In the genomic region with DNA sequence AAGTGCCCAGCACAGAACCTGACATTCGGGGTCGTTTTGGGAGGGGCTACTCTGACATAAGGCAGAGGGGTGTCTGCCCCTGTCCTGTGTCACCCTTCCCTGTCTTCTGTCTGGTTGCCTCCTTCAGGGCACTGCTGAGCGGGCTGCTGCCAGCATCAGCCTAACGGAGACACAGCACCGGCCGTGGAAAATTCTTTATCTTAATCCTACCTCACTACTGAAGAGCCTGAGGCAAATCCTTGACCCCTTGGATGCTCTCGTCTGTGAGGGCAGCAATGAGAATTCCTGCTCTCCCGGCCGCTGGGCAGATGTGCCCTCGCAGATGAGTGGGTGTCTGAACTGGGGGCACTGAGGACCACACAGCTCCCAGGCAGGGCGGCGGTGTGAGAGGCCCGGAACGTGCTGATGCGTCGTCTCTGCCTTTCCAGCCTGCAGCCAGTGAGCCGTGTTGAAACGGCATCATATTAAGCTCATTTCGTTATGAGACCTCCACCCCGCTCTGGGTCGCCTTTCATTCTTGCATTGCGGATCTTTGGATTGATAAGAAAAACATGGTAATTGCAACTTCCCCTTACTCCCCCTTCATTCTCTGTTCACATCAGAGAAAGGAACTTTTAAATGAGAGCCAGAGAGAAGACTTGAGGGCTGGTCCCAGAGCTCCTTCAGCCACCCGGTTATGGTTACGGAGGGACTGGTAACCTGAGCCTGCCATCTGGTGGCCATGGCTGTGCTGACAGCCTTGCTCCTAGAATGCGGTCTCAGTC, we compare ENCODE assay signal across 9 cellular contexts.
A peak's percentile ranks its signal among the peaks of the same experiment; 100 is the strongest.
DNase-seq lines count a peak whose midpoint lies in the region; ATAC-seq and TF ChIP-seq lines count a peak whose summit lies in the region.
"Had no signal": no experiment of that assay in that cellular context is flagged by ENCODE, and none has a peak within 500 bp of the region (broad histone marks: within the 10 kb centered on the region; RNA-seq: fewer than 3 reads in every experiment).

No MANE protein-coding gene starts in this region.

- no peak for TF ChIP-seq EP300 in Ishikawa (IDR thresholded peaks at IDR 0.05; ENCODE audit: borderline replicate concordance)
- TF ChIP-seq EP300 in ovary (IDR thresholded peaks at IDR 0.05): no peak

- no peak for TF ChIP-seq POLR2A in Peyer's patch (IDR thresholded peaks at IDR 0.05)
- TF ChIP-seq POLR2A in ovary (IDR thresholded peaks at IDR 0.05): no peak

- H3K79me2 ChIP-seq in DND-41 (ENCODE audit: insufficient read depth, low read length): no peaks in the 10 kb centered on the region

- peak; percentile 83 for TF ChIP-seq RAD21 in Ishikawa (IDR thresholded peaks at IDR 0.05; ENCODE audit: low read depth)

- intact Hi-C loops in ovary (cut with DNase I) (loop anchor here (5.0 to 10.0 kb wide), 3 partner anchors 291 to 541 kb away; partner anchors contain the start of gene FOXD2 (in 3 of the 4)), tibial artery (cut with DNase I; ENCODE audit: low total_unique reads) (loop anchor here (1.0 kb wide), 1 partner anchor 290 kb away; no protein-coding TSS in a partner anchor)

- no peak overlapping the region for H3K27ac ChIP-seq in DND-41 (ENCODE audit: low read length)
- H3K27ac ChIP-seq in Peyer's patch: peak overlapping the region in 1 of 4 donors; percentile 72
- no peak overlapping the region for H3K27ac ChIP-seq in ovary
- no peak overlapping the region for H3K27ac ChIP-seq in tibial artery
- H3K27ac ChIP-seq: neutrophil had no signal

- H3K36me3 ChIP-seq in DND-41 (ENCODE audit: insufficient read depth, low read length) (no peaks in the 10 kb centered on the region), Peyer's patch (no peaks in the 10 kb centered on the region), ovary (no peaks in the 10 kb centered on the region), tibial artery (no peaks in the 10 kb centered on the region)
- H3K36me3 ChIP-seq: neutrophil had no signal

- H3K9ac ChIP-seq in DND-41 (ENCODE audit: low read depth, low read length): no peak overlapping the region

- H2AFZ ChIP-seq in DND-41 (ENCODE audit: low read depth, low read length): no peak overlapping the region

- peaks cover 12% of the 10 kb centered on the region for H3K27me3 ChIP-seq in DND-41 (ENCODE audit: insufficient read depth, low read length, poor library complexity)
- peaks cover 0 to 7% of the 10 kb centered on the region in 2 donors for H3K27me3 ChIP-seq in Peyer's patch
- no peaks in the 10 kb centered on the region for H3K27me3 ChIP-seq in ovary
- peaks cover 0 to 28% of the 10 kb centered on the region in 2 donors for H3K27me3 ChIP-seq in tibial artery

- H3K4me2 ChIP-seq in DND-41 (ENCODE audit: insufficient read depth, low read length): no peak overlapping the region

- H3K9me3 ChIP-seq in DND-41 (ENCODE audit: insufficient read depth, low read length, severe bottlenecking) (no peaks in the 10 kb centered on the region), Peyer's patch (no peaks in the 10 kb centered on the region), ovary (no peaks in the 10 kb centered on the region), tibial artery (no peaks in the 10 kb centered on the region)
- H3K9me3 ChIP-seq: neutrophil had no signal

- H3K4me3 ChIP-seq in DND-41 (ENCODE audit: low read depth in 1 of 2, low read length in 2 of 2) (no peak overlapping the region), Peyer's patch (no peak overlapping the region), ovary (no peak overlapping the region), tibial artery (peak overlapping the region; percentile 10 to 37)

- peak; percentile 93 for TF ChIP-seq CTCF in DND-41 (IDR thresholded peaks at IDR 0.05; ENCODE audit: borderline replicate concordance, extremely low read depth, low read length, poor library complexity, severe bottlenecking)
- peak in 5 of 6 experiments; percentile 29 to 92 (median 87) for TF ChIP-seq CTCF in Peyer's patch (IDR thresholded peaks at IDR 0.05)
- TF ChIP-seq CTCF in ovary (IDR thresholded peaks at IDR 0.05): peak in 2 of 3 donors; percentile 32 to 40
- peak; percentile 88 to 90 for TF ChIP-seq CTCF in tibial artery (IDR thresholded peaks at IDR 0.05)

- DNase-seq in DND-41: peak; percentile 69
- peak; percentile 52 to 90 (median 85) for DNase-seq in Peyer's patch
- peak; percentile 38 for DNase-seq in activated gamma-delta T cell treated with anti-CD3 and anti-CD28 coated beads, Interleukin-2, amount 50 U/mL, for 16 hours (ENCODE audit: low read depth)
- DNase-seq in germinal center (ENCODE audit: low spot score): peak; percentile 71
- DNase-seq in ovary: peak; percentile 29 to 70 (median 56)
- DNase-seq in tibial artery: peak; percentile 84 to 88

- WGBS in ovary, 3 donors: 2 to 4% (median 3%) methylated on average over 25 of the region's 25 CpGs

- ATAC-seq in DND-41 (ENCODE audit: insufficient read depth, low read depth) (peak; percentile 96), GM21737 (IDR thresholded peaks at IDR 0.05; ENCODE audit: unreplicated experiment) (peak; percentile 92)

- peaks cover 2% of the 10 kb centered on the region; the same call in 1 of the 2 replicates for H4K20me1 ChIP-seq in DND-41 (ENCODE audit: insufficient read depth, low read length)

- H3K4me1 ChIP-seq in DND-41 (ENCODE audit: insufficient read depth, low read length): no peaks in the 10 kb centered on the region
- peaks cover 0 to 56% (median 1%) of the 10 kb centered on the region in 4 donors for H3K4me1 ChIP-seq in Peyer's patch
- H3K4me1 ChIP-seq in ovary (ENCODE audit: insufficient read depth): peaks cover 3% of the 10 kb centered on the region
- peaks cover 0 to 18% (median 14%) of the 10 kb centered on the region in 4 donors for H3K4me1 ChIP-seq in tibial artery

TF ChIP-seq in Ishikawa, 13 proteins besides CTCF, POLR2A, EP300 and RAD21:
- no peak for TF ChIP-seq TEAD4 (IDR thresholded peaks at IDR 0.05)
- TF ChIP-seq CREB1 (IDR thresholded peaks at IDR 0.05; ENCODE audit: low read depth): no peak
- TF ChIP-seq CEBPB (IDR thresholded peaks at IDR 0.05): no peak
- no peak for TF ChIP-seq YY1 (IDR thresholded peaks at IDR 0.05; ENCODE audit: low read depth)
- TF ChIP-seq FOXM1 (IDR thresholded peaks at IDR 0.05; ENCODE audit: borderline replicate concordance, low read depth): no peak
- no peak for TF ChIP-seq EGR1 (IDR thresholded peaks at IDR 0.05)
- TF ChIP-seq, protein P1, sequence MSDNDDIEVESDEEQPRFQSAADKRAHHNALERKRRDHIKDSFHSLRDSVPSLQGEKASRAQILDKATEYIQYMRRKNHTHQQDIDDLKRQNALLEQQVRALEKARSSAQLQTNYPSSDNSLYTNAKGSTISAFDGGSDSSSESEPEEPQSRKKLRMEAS (IDR thresholded peaks at IDR 0.05): no peak

Comparison
In these comparisons a context has a peak if more than half of its experiments do, and no peak if none do; other contexts are left out.
1. H3K4me3 ChIP-seq: peak in tibial artery (2 of 2); none in DND-41 (0 of 2), Peyer's patch (0 of 4) and ovary (single experiment).
2. CTCF ChIP-seq: peak in every context shown above with its lines; median percentile 93 in DND-41; 89 in tibial artery; 87 in Peyer's patch; 36 in ovary.
3. Peak in every context shown above with its lines, with median percentiles within 50 percentile points of each other: DNase-seq.